In the genomic region with DNA sequence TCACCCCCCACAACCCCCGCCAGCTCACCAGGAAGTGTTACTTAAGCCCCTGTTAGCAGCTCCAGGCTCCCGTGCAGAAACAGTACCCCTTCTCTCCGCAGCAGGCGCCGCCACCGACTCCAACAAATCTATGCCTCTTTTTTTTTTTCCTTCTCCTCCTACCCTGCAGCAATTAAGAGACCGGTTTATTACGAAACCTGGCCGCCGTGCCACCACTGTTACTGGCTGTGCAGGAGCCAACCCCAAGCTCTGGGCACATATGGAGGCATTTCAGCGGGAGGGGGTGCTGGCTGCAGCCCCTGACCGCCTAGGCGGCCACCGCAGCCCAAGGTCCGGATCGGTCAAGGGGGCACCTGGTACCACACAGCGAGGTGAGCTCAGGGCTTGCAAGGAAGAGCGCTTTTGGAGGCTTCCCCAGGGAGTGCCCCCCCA, we compare ENCODE assay signal across 8 cellular contexts. TPM values are rescaled to one million over a fixed set of nuclear protein-coding genes. Genes with fewer than 3 reads are reported as not detected.
DNase-seq lines count a peak whose midpoint lies in the region; ATAC-seq and TF ChIP-seq lines count a peak whose summit lies in the region.

No MANE protein-coding gene starts in this region.

- H3K27me3 ChIP-seq in Peyer's patch = no peaks in the 10 kb centered on the region
- no peaks in the 10 kb centered on the region for H3K27me3 ChIP-seq in adrenal gland
- no peaks in the 10 kb centered on the region for H3K27me3 ChIP-seq in right cardiac atrium (ENCODE audit: control insufficient read depth, insufficient read depth)
- H3K27me3 ChIP-seq in rectal smooth muscle tissue (ENCODE audit: control insufficient read depth, insufficient read depth, low read length) = no peaks in the 10 kb centered on the region

- peak overlapping the region; percentile 91 for H3K27ac Mint-ChIP-seq in activated CD8-positive, alpha-beta memory T cell treated with anti-CD3 and anti-CD28 coated beads, Interleukin-2, amount 10 ng/mL, durations not matched to agents 7 days and 5 days

- H3K4me3 Mint-ChIP-seq in activated CD8-positive, alpha-beta memory T cell treated with anti-CD3 and anti-CD28 coated beads, Interleukin-2, amount 10 ng/mL, durations not matched to agents 7 days and 5 days = peak overlapping the region; percentile 100

- CTCF ChIA-PET in activated CD8-positive, alpha-beta memory T cell treated with anti-CD3 and anti-CD28 coated beads, Interleukin-2, amount 10 ng/mL, durations not matched to agents 7 days and 5 days (lab: Charles Lee) = interaction anchor here (0.6 to 6.2 kb wide), 17 partner anchors 12 to 162 kb away, joined by 3 to 257 read pairs (median 4); no protein-coding TSS in a partner anchor

- DNase-seq in activated CD8-positive, alpha-beta memory T cell treated with anti-CD3 and anti-CD28 coated beads, Interleukin-2, amount 10 ng/mL, durations not matched to agents 7 days and 5 days = peak; percentile 81
- no peak for DNase-seq in activated CD8-positive, alpha-beta memory T cell treated with anti-CD3 and anti-CD28 coated beads for 24 hours
- DNase-seq in Peyer's patch (peak; percentile 76 to 85 (median 76)), adrenal gland (peak in 6 of 7 donors; percentile 42 to 75 (median 56)), right cardiac atrium (peak; percentile 67 to 86 (median 85)), NCI-H226 (no peak)

- TF ChIP-seq POLR2A in Peyer's patch (IDR thresholded peaks at IDR 0.05) (peak; percentile 25 to 29), adrenal gland (IDR thresholded peaks at IDR 0.05) (peak in 1 of 2 donors; percentile 26)

- peaks cover 9% of the 10 kb centered on the region for H3K9me3 Mint-ChIP-seq in activated CD8-positive, alpha-beta memory T cell treated with anti-CD3 and anti-CD28 coated beads, Interleukin-2, amount 10 ng/mL, durations not matched to agents 7 days and 5 days (ENCODE audit: low read depth)

- H3K27ac ChIP-seq in Peyer's patch (peak overlapping the region; percentile 78 to 95 (median 90)), adrenal gland (peak overlapping the region in 3 of 5 donors; percentile 46 to 91 (median 91)), right cardiac atrium (ENCODE audit: low read length) (peak overlapping the region; percentile 65), rectal smooth muscle tissue (ENCODE audit: low read depth, low read length) (peak overlapping the region; percentile 98)

- 20 to 56% (median 38%) methylated on average over 17 to 18 of the region's 18 CpGs for WGBS in adrenal gland, 4 donors
- WGBS in right cardiac atrium = 6% methylated on average over 18 of the region's 18 CpGs

- peak overlapping the region; percentile 68 to 94 (median 84) for H3K4me3 ChIP-seq in Peyer's patch
- peak overlapping the region in 2 of 4 donors; percentile 58 to 83 for H3K4me3 ChIP-seq in adrenal gland
- H3K4me3 ChIP-seq in right cardiac atrium (ENCODE audit: low read length) = peak overlapping the region; percentile 84
- peak overlapping the region; percentile 100 for H3K4me3 ChIP-seq in rectal smooth muscle tissue (ENCODE audit: low read length)

- H3K9me3 ChIP-seq in Peyer's patch (peaks cover 0 to 7% (median 2%) of the 10 kb centered on the region in 4 donors), adrenal gland (replicated peaks in 1 of 3) (no peaks in the 10 kb centered on the region), right cardiac atrium (ENCODE audit: control insufficient read depth, low read length) (no peaks in the 10 kb centered on the region)

- intact Hi-C loops in adrenal gland (cut with DNase I) (loop anchor here (5.0 to 10.0 kb wide), 2 partner anchors 64 to 136 kb away; no protein-coding TSS in a partner anchor), right cardiac atrium (cut with DNase I) (loop anchor here in 3 of 4 donors (5.0 to 10.0 kb wide), 3 partner anchors 64 to 99 kb away; no protein-coding TSS in a partner anchor)

- no peaks in the 10 kb centered on the region for H3K27me3 Mint-ChIP-seq in activated CD8-positive, alpha-beta memory T cell treated with anti-CD3 and anti-CD28 coated beads, Interleukin-2, amount 10 ng/mL, durations not matched to agents 7 days and 5 days

- H3K4me1 Mint-ChIP-seq in activated CD8-positive, alpha-beta memory T cell treated with anti-CD3 and anti-CD28 coated beads, Interleukin-2, amount 10 ng/mL, durations not matched to agents 7 days and 5 days = peaks cover 21% of the 10 kb centered on the region

- H3K4me1 ChIP-seq in Peyer's patch = peaks cover 3 to 32% (median 12%) of the 10 kb centered on the region in 4 donors
- peaks cover 10 to 17% of the 10 kb centered on the region in 2 donors for H3K4me1 ChIP-seq in adrenal gland (replicated peaks in 1 of 2)
- H3K4me1 ChIP-seq in right cardiac atrium (ENCODE audit: control insufficient read depth, insufficient read depth, low read length) = no peaks in the 10 kb centered on the region
- peaks cover 5% of the 10 kb centered on the region for H3K4me1 ChIP-seq in rectal smooth muscle tissue (ENCODE audit: control insufficient read depth, insufficient read depth, low read length)

- TF ChIP-seq CTCF in Peyer's patch (IDR thresholded peaks at IDR 0.05) (peak; percentile 25 to 48 (median 30)), adrenal gland (IDR thresholded peaks at IDR 0.05) (peak in 3 of 6 experiments; percentile 16 to 41 (median 17))

- no peak overlapping the region for H3K9ac ChIP-seq in rectal smooth muscle tissue (ENCODE audit: low read length)

- peaks cover 27% of the 10 kb centered on the region for H3K36me3 Mint-ChIP-seq in activated CD8-positive, alpha-beta memory T cell treated with anti-CD3 and anti-CD28 coated beads, Interleukin-2, amount 10 ng/mL, durations not matched to agents 7 days and 5 days

- peak; percentile 4 for ATAC-seq in activated CD8-positive, alpha-beta memory T cell treated with anti-CD3 and anti-CD28 coated beads, Interleukin-2, amount 10 ng/mL, durations not matched to agents 7 days and 5 days
- ATAC-seq in right cardiac atrium (peak in 1 of 2 donors; percentile 2), HG03196 (IDR thresholded peaks at IDR 0.05; ENCODE audit: unreplicated experiment) (no peak)

- no peaks in the 10 kb centered on the region for H3K36me3 ChIP-seq in Peyer's patch
- H3K36me3 ChIP-seq in adrenal gland (replicated peaks in 1 of 2) = peaks cover 0 to 9% of the 10 kb centered on the region in 2 donors
- no peaks in the 10 kb centered on the region for H3K36me3 ChIP-seq in rectal smooth muscle tissue (ENCODE audit: control insufficient read depth, insufficient read depth, low read length)

RNA-seq across cellular contexts. Expression of gene GADD45B, which starts 2.4 kb away (rescaled TPM):
- 10 to 100 TPM; 63.4 to 79.4 TPM for total RNA-seq in activated CD8-positive, alpha-beta memory T cell treated with anti-CD3 and anti-CD28 coated beads, Interleukin-2, amount 10 ng/mL, durations not matched to agents 7 days and 5 days
- 100 to 1,000 TPM in 1 of 4 donors, 10 to 100 TPM in 3; 35.5 to 278 (median 54.9) TPM for total RNA-seq in Peyer's patch
- 100 to 1,000 TPM in 2 of 8 donors, 10 to 100 TPM in 6; 47.0 to 119 (median 74.2) TPM for total RNA-seq in adrenal gland
- 100 to 1,000 TPM in 1 of 3 donors, 10 to 100 TPM in 2; 18.3 to 132 (median 81.2) TPM for polyA plus RNA-seq in adrenal gland
- 100 to 1,000 TPM in 2 of 4 donors, 10 to 100 TPM in 2; 52.4 to 205 (median 78.9) TPM for total RNA-seq in right cardiac atrium
- 195 TPM for polyA plus RNA-seq in right cardiac atrium

RNA-seq across cellular contexts. Expression of gene LMNB2, which starts 21.6 kb away (rescaled TPM):
- total RNA-seq in activated CD8-positive, alpha-beta memory T cell treated with anti-CD3 and anti-CD28 coated beads, Interleukin-2, amount 10 ng/mL, durations not matched to agents 7 days and 5 days = 100 to 1,000 TPM; 123 to 128 TPM
- total RNA-seq in Peyer's patch = 10 to 100 TPM; 21.0 to 52.8 (median 21.4) TPM
- 10 to 100 TPM; 13.0 to 27.2 (median 20.3) TPM for total RNA-seq in adrenal gland
- polyA plus RNA-seq in adrenal gland = 10 to 100 TPM in 2 of 3 donors, 1 to 10 TPM in 1; 8.8 to 24.9 (median 16.1) TPM
- total RNA-seq in right cardiac atrium = 10 to 100 TPM in 3 of 4 donors, 1 to 10 TPM in 1; 9.6 to 21.6 (median 14.9) TPM
- polyA plus RNA-seq in right cardiac atrium = 12.1 TPM

RNA-seq across cellular contexts. Expression of gene TIMM13, which starts 51.0 kb away (rescaled TPM):
- total RNA-seq in activated CD8-positive, alpha-beta memory T cell treated with anti-CD3 and anti-CD28 coated beads, Interleukin-2, amount 10 ng/mL, durations not matched to agents 7 days and 5 days = 10 to 100 TPM; 66.4 to 91.9 TPM
- 10 to 100 TPM; 28.1 to 44.4 (median 44.0) TPM for total RNA-seq in Peyer's patch
- 100 to 1,000 TPM in 4 of 8 donors, 10 to 100 TPM in 4; 59.6 to 184 (median 96.8) TPM for total RNA-seq in adrenal gland
- 10 to 100 TPM; 32.7 to 96.0 (median 80.1) TPM for polyA plus RNA-seq in adrenal gland
- total RNA-seq in right cardiac atrium = 10 to 100 TPM; 73.9 to 91.2 (median 81.2) TPM
- 69.6 TPM for polyA plus RNA-seq in right cardiac atrium

Comparison
In these comparisons a context has a peak if more than half of its experiments do, and no peak if none do; other contexts are left out.
1. DNase-seq: peak in activated CD8-positive, alpha-beta memory T cell treated with anti-CD3 and anti-CD28 coated beads, Interleukin-2, amount 10 ng/mL, durations not matched to agents 7 days and 5 days (single experiment), Peyer's patch (3 of 3), adrenal gland (6 of 7) and right cardiac atrium (3 of 3); none in activated CD8-positive, alpha-beta memory T cell treated with anti-CD3 and anti-CD28 coated beads for 24 hours (single experiment) and NCI-H226 (single experiment).
2. Peak in every context shown above with its lines, with median percentiles within 50 percentile points of each other: H3K27ac ChIP-seq.